ENCODE assay signal across 8 cellular contexts in the genomic region with DNA sequence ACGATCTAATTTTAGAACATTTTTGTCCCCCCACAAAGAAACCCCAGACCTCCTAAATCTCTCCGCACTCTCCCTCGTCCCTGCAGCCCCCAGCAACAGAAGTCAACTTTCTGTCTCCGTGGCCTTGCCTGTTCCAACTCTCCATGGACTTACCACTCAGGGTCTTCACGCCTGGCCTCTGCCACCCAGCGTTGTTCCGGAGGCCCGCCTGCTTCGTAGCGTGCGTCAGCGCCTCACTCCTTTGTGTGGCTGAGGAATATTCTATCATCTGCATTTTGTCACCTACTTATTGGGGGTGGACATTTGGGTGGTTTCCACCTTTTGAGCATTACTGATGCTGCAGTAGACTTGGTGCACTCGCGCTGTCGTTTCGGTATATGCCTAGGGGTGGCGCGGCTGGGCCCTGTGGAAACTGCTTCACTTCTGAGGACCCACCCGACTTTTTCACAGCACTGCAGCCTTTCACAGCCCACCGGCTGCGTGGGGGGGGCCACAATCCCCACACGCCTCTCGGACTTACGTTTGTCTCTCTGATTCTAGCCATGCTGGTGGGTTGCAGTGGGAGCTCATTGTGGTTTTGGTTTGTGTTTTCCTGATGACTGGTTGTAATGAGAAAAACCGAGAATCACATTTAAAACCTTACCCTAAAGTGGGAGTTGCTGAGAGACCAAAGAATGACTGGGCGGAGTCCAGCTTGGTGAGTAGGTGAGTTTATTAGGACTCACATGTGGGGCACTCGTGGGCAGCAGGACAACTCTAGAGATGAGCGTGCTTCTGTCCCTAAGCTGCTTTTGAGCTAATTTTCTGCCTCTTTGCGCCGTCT. TPM values are rescaled to one million over a fixed set of nuclear protein-coding genes. Genes with fewer than 3 reads are reported as not detected.
A peak's percentile ranks its signal among the peaks of the same experiment; 100 is the strongest.
DNase-seq lines count a peak whose midpoint lies in the region; ATAC-seq and TF ChIP-seq lines count a peak whose summit lies in the region.

No MANE protein-coding gene starts in this region.

- intact Hi-C loops in left ventricle myocardium inferior (cut with micrococcal nuclease), result no loop called here
- intact Hi-C loops in left lung (cut with DNase I), result no loop called here

- ATAC-seq in GM18861 (IDR thresholded peaks at IDR 0.05; ENCODE audit: unreplicated experiment) (peak; percentile 58), HG02981 (IDR thresholded peaks at IDR 0.05; ENCODE audit: unreplicated experiment) (peak; percentile 47), GM21529 (IDR thresholded peaks at IDR 0.05; ENCODE audit: unreplicated experiment) (no peak), left lung (no peak)

- H3K4me1 ChIP-seq in left ventricle myocardium inferior (peaks cover 19% of the 10 kb centered on the region), left lung (peaks cover 8 to 36% of the 10 kb centered on the region in 2 donors)

- H3K27ac ChIP-seq in skin epidermis (peak overlapping the region in 14 of 21 experiments; percentile 8 to 93 (median 74)), left ventricle myocardium inferior (replicated peaks) (no peak overlapping the region), left lung (peak overlapping the region in 1 of 2 donors; percentile 90)

- TF ChIP-seq CTCF in left ventricle myocardium inferior (IDR thresholded peaks at IDR 0.05; ENCODE audit: borderline replicate concordance) (no peak), left lung (IDR thresholded peaks at IDR 0.05) (no peak)

- H3K36me3 ChIP-seq in left ventricle myocardium inferior (no peaks in the 10 kb centered on the region), left lung (no peaks in the 10 kb centered on the region)

- DNase-seq in activated CD8-positive, alpha-beta memory T cell treated with anti-CD3 and anti-CD28 coated beads, Interleukin-2, amount 50 U/mL, for 4 hours, result peak; percentile 47
- DNase-seq in left ventricle myocardium inferior (no peak), left lung (no peak), NCI-H748 treated with DMSO at 0.1 percent for 48 hours (lab: John Stamatoyannopoulos, UW) (no peak)

- H3K4me3 ChIP-seq in skin epidermis (peak overlapping the region in 1 of 7 experiments; percentile 52), left ventricle myocardium inferior (no peak overlapping the region), left lung (no peak overlapping the region)

- H3K27me3 ChIP-seq in left ventricle myocardium inferior (ENCODE audit: low read depth) (peaks cover 17% of the 10 kb centered on the region), left lung (peaks cover 0 to 11% of the 10 kb centered on the region in 2 donors)

- H3K9me3 ChIP-seq in left ventricle myocardium inferior (replicated peaks) (no peaks in the 10 kb centered on the region), left lung (no peaks in the 10 kb centered on the region)

RNA-seq across cellular contexts. Expression of a gene that starts 1.4 kb away (rescaled TPM):
- total RNA-seq in left ventricle myocardium inferior, result 12.2 TPM
- total RNA-seq in left lung, result 10 to 100 TPM; 23.1 to 38.5 TPM

RNA-seq across cellular contexts. Expression of a gene that starts 11.6 kb away (rescaled TPM):
- 27.4 TPM for total RNA-seq in left ventricle myocardium inferior
- total RNA-seq in left lung, result 10 to 100 TPM; 44.8 to 69.8 TPM

RNA-seq across cellular contexts. Expression of a gene that starts 25.3 kb away (rescaled TPM):
- total RNA-seq in left ventricle myocardium inferior (92.0 TPM), left lung (100 to 1,000 TPM in 1 of 2 donors, 10 to 100 TPM in 1; 82.7 to 106 TPM)

Comparison
In these comparisons a context has a peak if more than half of its experiments do, and no peak if none do; other contexts are left out.
1. ATAC-seq: peak in GM18861 (single experiment) and HG02981 (single experiment); none in GM21529 (single experiment) and left lung (single experiment).